ENCODE assay signal across 8 cellular contexts in genomic region chr3:58009749-58010535, GRCh38. TPM values are rescaled to one million over a fixed set of nuclear protein-coding genes. Genes with fewer than 3 reads are reported as not detected.
A peak's percentile ranks its signal among the peaks of the same experiment; 100 is the strongest.
DNase-seq lines count a peak whose midpoint lies in the region; ATAC-seq, FAIRE-seq and TF ChIP-seq lines count a peak whose summit lies in the region.

No MANE protein-coding gene starts in this region.

- H3K27ac ChIP-seq in brain microvascular endothelial cell (peak overlapping the region; percentile 76), mesendoderm (ENCODE audit: low read depth, low read length) (no peak overlapping the region)

- H3K4ac ChIP-seq in mesendoderm (ENCODE audit: low read depth, low read length), result no peak overlapping the region

- no peak for FAIRE-seq in urothelium cell line (lab: Jason Lieb, UNC)

- no peak overlapping the region for H4K5ac ChIP-seq in mesendoderm (ENCODE audit: low read length)

- peaks cover 14% of the 10 kb centered on the region for H3K79me1 ChIP-seq in mesendoderm (ENCODE audit: low read length)

- WGBS in mesendoderm (ENCODE audit: extremely low coverage, insufficient coverage, low lambda C conversion rate), result no CpG with 5 or more reads among the region's 6 CpGs

- no peak for ATAC-seq in GM19467 (IDR thresholded peaks at IDR 0.05; ENCODE audit: unreplicated experiment)
- no peak for ATAC-seq in GM18907 (IDR thresholded peaks at IDR 0.05; ENCODE audit: unreplicated experiment)

- TF ChIP-seq CTCF in brain microvascular endothelial cell (IDR thresholded peaks at IDR 0.05; ENCODE audit: low read depth, low read length, missing control alignments), result no peak

- peaks cover 58% of the 10 kb centered on the region for H3K79me2 ChIP-seq in mesendoderm (ENCODE audit: control insufficient read depth, insufficient read depth, low read length)

- H3K23ac ChIP-seq in mesendoderm (ENCODE audit: low read length), result no peak overlapping the region

- H3K27me3 ChIP-seq in brain microvascular endothelial cell (replicated peaks), result no peaks in the 10 kb centered on the region
- H3K27me3 ChIP-seq in mesendoderm (ENCODE audit: insufficient read depth, low read length, poor library complexity), result no peaks in the 10 kb centered on the region

- peak overlapping the region; percentile 90 for H3K4me2 ChIP-seq in mesendoderm (ENCODE audit: low read length)

- H3K9ac ChIP-seq in mesendoderm (ENCODE audit: low read length), result peak overlapping the region; percentile 97

- H3K4me1 ChIP-seq in mesendoderm (ENCODE audit: control insufficient read depth, low read depth, low read length), result peaks cover 9% of the 10 kb centered on the region

- H3K18ac ChIP-seq in mesendoderm (ENCODE audit: low read length), result no peak overlapping the region

- CTCF ChIA-PET in HEK293T (lab: Yijun Ruan, JAX), result interaction anchor here (1.7 kb wide), 1 partner anchor 168 kb away, joined by 5 read pairs; no protein-coding TSS in a partner anchor

- H2BK15ac ChIP-seq in mesendoderm (replicated peaks; ENCODE audit: low read depth), result no peak overlapping the region

- POLR2A ChIA-PET in HEK293T (lab: Yijun Ruan, JAX), result interaction anchor here (1.1 to 1.3 kb wide), 3 partner anchors 15 to 39 kb away, joined by 3 to 4 read pairs (median 3); no protein-coding TSS in a partner anchor

- H2AK5ac ChIP-seq in mesendoderm (ENCODE audit: low read length), result peak overlapping the region; percentile 73

- H3K4me3 ChIP-seq in brain microvascular endothelial cell (ENCODE audit: low read depth, low read length) (peak overlapping the region; percentile 99), mesendoderm (ENCODE audit: low read length) (peak overlapping the region; percentile 94)

- H2BK5ac ChIP-seq in mesendoderm (ENCODE audit: low read length), result no peak overlapping the region

- in situ Hi-C loops in brain microvascular endothelial cell (cut with HindIII; ENCODE audit: low pct_ligation_motif_present, low sequenced_read_pairs), result loop anchor here (25.0 kb wide), 1 partner anchor 152 kb away; no protein-coding TSS in a partner anchor

- no peaks in the 10 kb centered on the region for H3K36me3 ChIP-seq in brain microvascular endothelial cell (replicated peaks)
- H3K36me3 ChIP-seq in mesendoderm (ENCODE audit: control insufficient read depth, insufficient read depth, low read length), result no peaks in the 10 kb centered on the region

- no peak overlapping the region for H2BK120ac ChIP-seq in mesendoderm (ENCODE audit: low read depth, low read length)

- DNase-seq in A172 (ENCODE audit: low spot score) (peak; percentile 49), HEK293T (ENCODE audit: extremely low spot score) (no peak), brain microvascular endothelial cell (no peak), mesendoderm (peak; percentile 38), urothelium cell line (ENCODE audit: low spot score) (no peak), DMS 273 (lab: John Stamatoyannopoulos, UW; ENCODE audit: unreplicated experiment) (no peak)

- H4K8ac ChIP-seq in mesendoderm (ENCODE audit: low read depth, low read length), result no peak overlapping the region

- peak overlapping the region; percentile 99 for H3K56ac ChIP-seq in mesendoderm (ENCODE audit: low read length)

TF ChIP-seq in HEK293T, 16 proteins besides CTCF, POLR2A, EP300 and RAD21:
- TF ChIP-seq L3MBTL2 (conservative IDR thresholded peaks at IDR 0.05) (0 out of 2 replicates have a peak, but pooled peaks have one; percentile 13), FOXA1 (IDR thresholded peaks at IDR 0.05) (no peak)

RNA-seq across cellular contexts. Expression of gene FLNB, which starts 1.7 kb away (rescaled TPM):
- total RNA-seq in A172 (2014; rRNA removed; shearing (Covaris generic)), result 225 and 260 TPM in 2 replicates
- 26.8 TPM for polyA plus RNA-seq in mesendoderm (2013, experiment 1 of 2)
- polyA plus RNA-seq in mesendoderm (2013, experiment 2 of 2), result 26.5 TPM

Comparison
In these comparisons a context has a peak if more than half of its experiments do, and no peak if none do; other contexts are left out.
1. DNase-seq: peak in A172 (single experiment) and mesendoderm (single experiment); none in HEK293T (single experiment), brain microvascular endothelial cell (single experiment), urothelium cell line (single experiment) and DMS 273 (single experiment).